In genomic region chr2:239257511-239257937, GRCh38 we compare ENCODE assay signal across 11 cellular contexts.
DNase-seq lines count a peak whose midpoint lies in the region; ATAC-seq, FAIRE-seq and TF ChIP-seq lines count a peak whose summit lies in the region.
"Had no signal": no experiment of that assay in that cellular context is flagged by ENCODE, and none has a peak within 500 bp of the region (broad histone marks: within the 10 kb centered on the region; RNA-seq: fewer than 3 reads in every experiment).

No MANE protein-coding gene starts in this region.

- H3K9me2 ChIP-seq in SK-N-SH, result no peaks in the 10 kb centered on the region

- H3F3A ChIP-seq in SK-N-SH (replicated peaks; ENCODE audit: insufficient read depth), result peaks cover 9% of the 10 kb centered on the region

- no peak overlapping the region for H3K27ac ChIP-seq in A549
- H3K27ac ChIP-seq in SK-N-SH (ENCODE audit: low read depth in 2 of 2, low read length in 1 of 2), result peak overlapping the region in 1 of 2 experiments; percentile 64; a peak in 2 of 4 replicates

- no peak overlapping the region for H3K4me2 ChIP-seq in A549
- 0 out of 2 replicates have a peak overlapping the region, but pooled peaks have one; percentile 37 for H3K4me2 ChIP-seq in SK-N-SH

- no peak overlapping the region for H3K9ac ChIP-seq in SK-N-SH

- FAIRE-seq in A549 (lab: Jason Lieb, UNC), result no peak

- H3K79me2 ChIP-seq in SK-N-SH (ENCODE audit: insufficient read depth), result peaks cover 20% of the 10 kb centered on the region; the same call in 1 of the 2 replicates

- H3K9me3 ChIP-seq in A549 (peaks cover 21% of the 10 kb centered on the region), SK-N-SH (no peaks in the 10 kb centered on the region)

- no peak for TF ChIP-seq RAD21 in A549 (conservative IDR thresholded peaks at IDR 0.05 in 1 of 2, IDR thresholded peaks at IDR 0.05 in 1 of 2)
- no peak for TF ChIP-seq RAD21 in SK-N-SH (IDR thresholded peaks at IDR 0.05; ENCODE audit: low read length)

- in situ Hi-C loops in GM13976 (cut with MboI; ENCODE audit: low sequenced_read_pairs, unreplicated experiment), result no loop called here

- no peak for DNase-seq in A549 (ENCODE audit: low read depth in 1 of 2, low spot score in 1 of 2)
- peak; percentile 63 for DNase-seq in GM13976 (ENCODE audit: low spot score)
- DNase-seq in SK-N-SH, result no peak
- peak; percentile 71 for DNase-seq in fibroblast of the conjunctiva (ENCODE audit: low read depth)
- DNase-seq in DMS114 treated with DMSO at 0.1 percent for 48 hours (lab: John Stamatoyannopoulos, UW; ENCODE audit: unreplicated experiment), result no peak
- DNase-seq in NCI-H526 treated with DMSO at 0.1 percent for 48 hours (lab: John Stamatoyannopoulos, UW), result no peak
- DNase-seq: effector CD4-positive, alpha-beta T cell; NCI-H187 had no signal

- no peak for TF ChIP-seq CTCF in A549 (IDR thresholded peaks at IDR 0.05)
- TF ChIP-seq CTCF in GM13976 (IDR thresholded peaks at IDR 0.05; ENCODE audit: borderline replicate concordance, control extremely low read depth, extremely low read depth, insufficient read depth, missing control alignments), result no peak
- TF ChIP-seq CTCF in SK-N-SH (IDR thresholded peaks at IDR 0.05), result no peak

- H3K27me3 ChIP-seq in SK-N-SH (ENCODE audit: insufficient read depth), result no peaks in the 10 kb centered on the region

- no peak overlapping the region for H2AFZ ChIP-seq in SK-N-SH (ENCODE audit: low read depth)

- no peak for TF ChIP-seq POLR2A in A549 (IDR thresholded peaks at IDR 0.05; ENCODE audit: low read length)

- CTCF ChIA-PET in A549 (lab: Yijun Ruan, JAX) (no interaction called here), SK-N-SH (lab: Yijun Ruan, JAX) (no interaction called here)

- ATAC-seq in A549, result no peak
- no peak for ATAC-seq in GM21825 (IDR thresholded peaks at IDR 0.05; ENCODE audit: unreplicated experiment)
- ATAC-seq in HG03457 (IDR thresholded peaks at IDR 0.05; ENCODE audit: unreplicated experiment), result no peak

- no peaks in the 10 kb centered on the region for H4K20me1 ChIP-seq in SK-N-SH (ENCODE audit: insufficient read depth)

- POLR2A ChIA-PET in A549 (lab: Yijun Ruan, JAX), result no interaction called here
- POLR2A ChIA-PET in SK-N-SH (lab: Yijun Ruan, JAX), result interaction anchor here (0.7 kb wide), 1 partner anchor 18 kb away, joined by 3 read pairs; no protein-coding TSS in a partner anchor

- no peak overlapping the region for H3K4me3 ChIP-seq in A549
- no peak overlapping the region for H3K4me3 ChIP-seq in SK-N-SH (ENCODE audit: low read depth in 2 of 2, low read length in 1 of 2)
- H3K4me3 ChIP-seq: skin epidermis had no signal

- no peaks in the 10 kb centered on the region for H3K36me3 ChIP-seq in SK-N-SH (replicated peaks in 1 of 2; ENCODE audit: control insufficient read depth in 1 of 2, insufficient read depth in 2 of 2, low read length in 1 of 2)

- H3K4me1 ChIP-seq in A549 (no peaks in the 10 kb centered on the region), SK-N-SH (ENCODE audit: control insufficient read depth in 1 of 2, insufficient read depth in 2 of 2, low read depth in 1 of 2, low read length in 1 of 2) (peaks cover 17 to 38% of the 10 kb centered on the region in 2 experiments; a peak in 3 of 4 replicates)

- no peak for TF ChIP-seq EP300 in A549 (IDR thresholded peaks at IDR 0.05)
- no peak for TF ChIP-seq EP300 in SK-N-SH (IDR thresholded peaks at IDR 0.05; ENCODE audit: borderline replicate concordance in 1 of 2, low read depth in 1 of 2, low read length in 1 of 2)

TF ChIP-seq in A549, 52 proteins besides CTCF, POLR2A, EP300 and RAD21:
- TF ChIP-seq ELK1 (IDR thresholded peaks at IDR 0.05; ENCODE audit: low read depth, low read length) (no peak), FOSL2 (IDR thresholded peaks at IDR 0.05) (no peak), FOSL2 (CRISPR knock-in tag; IDR thresholded peaks at IDR 0.05) (peak; percentile 76), CHD2 (IDR thresholded peaks at IDR 0.05; ENCODE audit: low read length, partially characterized antibody) (no peak), RFX5 (IDR thresholded peaks at IDR 0.05) (no peak), HMGXB4 (CRISPR knock-in tag; IDR thresholded peaks at IDR 0.05; ENCODE audit: borderline replicate concordance) (no peak)

TF ChIP-seq in SK-N-SH, 30 proteins besides CTCF, POLR2A, EP300 and RAD21:
- TF ChIP-seq RCOR1 (IDR thresholded peaks at IDR 0.05; ENCODE audit: low read length) (no peak), TCF12 (IDR thresholded peaks at IDR 0.05) (peak; percentile 44; the same call in 1 of the 2 replicates), SMC3 (IDR thresholded peaks at IDR 0.05; ENCODE audit: low read depth, low read length) (no peak), MEF2A (IDR thresholded peaks at IDR 0.05; ENCODE audit: borderline replicate concordance, low read depth) (peak; percentile 12; the same call in 1 of the 2 replicates), FOSL2 (IDR thresholded peaks at IDR 0.05; ENCODE audit: borderline replicate concordance, low read depth) (peak; percentile 71; the same call in 1 of the 2 replicates), PBX3 (IDR thresholded peaks at IDR 0.05) (peak; percentile 54), JUND (IDR thresholded peaks at IDR 0.05) (peak; percentile 67), EZH2phosphoT487 (IDR thresholded peaks at IDR 0.05; ENCODE audit: borderline replicate concordance, low read depth) (no peak)

Comparison
In these comparisons a context has a peak if more than half of its experiments do, and no peak if none do; other contexts are left out.
1. DNase-seq: peak in GM13976 (single experiment) and fibroblast of the conjunctiva (single experiment); none in A549 (0 of 2), SK-N-SH (single experiment), DMS114 treated with DMSO at 0.1 percent for 48 hours (single experiment) and NCI-H526 treated with DMSO at 0.1 percent for 48 hours (single experiment).
2. Of the 12 proteins assayed by ChIP-seq in both A549 and SK-N-SH: peak only in A549: none; only in SK-N-SH: PBX3; in both: none; in neither: 10; mixed calls (peak in some experiments, not most) for 1.